ENCODE assay signal across 1 cellular context in the genomic region with DNA sequence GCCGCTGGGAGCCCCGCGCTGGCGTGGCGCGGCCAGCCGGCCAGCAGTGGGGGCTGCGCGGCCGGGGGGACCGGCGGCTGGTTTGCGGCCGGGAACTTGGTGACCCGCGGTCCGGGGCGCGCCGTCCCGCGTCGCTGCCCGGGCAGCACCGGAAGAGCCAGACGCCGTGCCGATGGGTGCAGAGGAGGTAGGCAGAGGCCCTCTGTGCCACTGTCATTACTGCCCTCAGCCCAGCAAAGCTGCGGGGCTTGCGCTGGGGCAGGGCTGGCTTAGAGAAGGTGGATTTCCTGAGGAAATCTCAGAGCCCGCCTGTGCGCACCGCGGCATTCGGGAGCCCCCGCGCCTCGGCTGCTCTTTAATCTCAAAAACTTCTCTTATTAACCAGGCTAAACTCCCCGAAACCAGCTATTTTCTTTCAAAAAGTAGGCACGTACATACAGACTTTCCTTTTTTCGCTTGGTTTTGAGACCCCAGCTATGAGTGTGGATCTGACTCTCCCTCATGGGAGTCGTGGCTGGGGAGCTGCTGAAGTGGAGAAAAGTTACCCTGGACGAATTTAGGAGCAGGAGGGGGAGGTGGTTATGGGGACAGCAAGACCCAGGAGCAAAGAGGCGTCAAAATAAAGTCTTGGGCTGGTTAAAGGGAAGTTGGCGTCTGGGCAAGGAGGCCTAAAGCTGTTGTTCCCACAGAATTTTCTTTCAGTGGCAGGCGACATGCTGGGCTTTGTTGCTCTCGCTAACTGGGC.
TF ChIP-seq lines count a peak whose summit lies in the region.

No MANE protein-coding gene starts in this region.

TF ChIP-seq in SK-N-SH, 30 proteins besides CTCF, POLR2A, EP300 and RAD21 (continued from another document):
- TF ChIP-seq MEF2A (IDR thresholded peaks at IDR 0.05; ENCODE audit: borderline replicate concordance, low read depth) (no peak), JUND (IDR thresholded peaks at IDR 0.05) (no peak), RCOR1 (IDR thresholded peaks at IDR 0.05; ENCODE audit: low read length) (no peak), EZH2phosphoT487 (IDR thresholded peaks at IDR 0.05; ENCODE audit: borderline replicate concordance, low read depth) (no peak), SMC3 (IDR thresholded peaks at IDR 0.05; ENCODE audit: low read depth, low read length) (no peak), YY1 (IDR thresholded peaks at IDR 0.05; ENCODE audit: low read depth) (no peak), FOXM1 (IDR thresholded peaks at IDR 0.05; ENCODE audit: low read depth) (no peak), POLR2AphosphoS5 (IDR thresholded peaks at IDR 0.05; ENCODE audit: low read depth, low read length) (no peak), TAF1 (IDR thresholded peaks at IDR 0.05; ENCODE audit: borderline replicate concordance, low read depth, low read length) (no peak), GATA2 (CRISPR knock-in tag; IDR thresholded peaks at IDR 0.05) (no peak), SIN3A (IDR thresholded peaks at IDR 0.05; ENCODE audit: borderline replicate concordance, low read depth, low read length) (no peak), MXI1 (IDR thresholded peaks at IDR 0.05; ENCODE audit: low read depth, low read length) (no peak), FOXJ3 (CRISPR knock-in tag; IDR thresholded peaks at IDR 0.05) (no peak)
